9 cellular contexts compared by ENCODE assay signal in the genomic region with DNA sequence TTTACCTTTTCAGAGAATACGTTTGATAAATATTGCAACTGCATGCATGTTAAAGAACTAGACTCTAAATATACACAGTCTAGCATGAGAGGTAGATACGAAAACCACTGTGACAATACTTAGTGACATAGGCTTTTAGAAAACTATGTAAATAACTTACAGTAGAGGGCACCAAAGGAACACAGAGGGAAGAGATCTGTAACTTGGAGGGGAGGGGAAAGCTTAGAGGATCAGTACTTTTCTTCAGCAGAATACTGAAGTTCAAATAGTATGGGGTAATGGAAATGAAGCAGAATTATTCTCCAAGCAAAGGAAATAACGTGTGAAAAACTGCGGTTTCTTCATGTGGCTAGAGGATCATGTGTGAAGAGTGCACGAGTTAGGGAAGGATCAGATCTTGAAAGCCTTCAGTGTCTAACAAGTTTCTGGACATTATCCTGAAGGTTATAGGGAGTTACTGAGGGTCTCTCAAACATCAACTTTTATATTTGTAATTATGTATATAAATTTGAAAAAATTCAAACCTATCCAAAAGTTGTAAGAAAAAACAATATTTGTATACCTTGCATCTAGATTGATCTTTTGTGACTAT.
DNase-seq lines count a peak whose midpoint lies in the region; ATAC-seq and TF ChIP-seq lines count a peak whose summit lies in the region.
"Had no signal": no experiment of that assay in that cellular context is flagged by ENCODE, and none has a peak within 500 bp of the region (broad histone marks: within the 10 kb centered on the region; RNA-seq: fewer than 3 reads in every experiment).

No MANE protein-coding gene starts in this region.

- H3K4me3 ChIP-seq in dorsolateral prefrontal cortex (peak overlapping the region in 1 of 59 donors; percentile 24), mesendoderm (ENCODE audit: low read length) (no peak overlapping the region), MG63 (no peak overlapping the region)
- H3K4me3 ChIP-seq: HAP-1 had no signal

- H2BK5ac ChIP-seq in mesendoderm (ENCODE audit: low read length): no peak overlapping the region

- H3K36me3 ChIP-seq in mesendoderm (ENCODE audit: control insufficient read depth, insufficient read depth, low read length) (no peaks in the 10 kb centered on the region), MG63 (0 out of 2 replicates have a peak, but pooled peaks cover 3% of the 10 kb centered on the region)
- H3K36me3 ChIP-seq: HAP-1 had no signal

- no peak overlapping the region for H2BK15ac ChIP-seq in mesendoderm (replicated peaks; ENCODE audit: low read depth)

- no peak overlapping the region for H3K23ac ChIP-seq in mesendoderm (ENCODE audit: low read length)

- peak; percentile 74 for ATAC-seq in HG02884 (IDR thresholded peaks at IDR 0.05; ENCODE audit: unreplicated experiment)

- H3K4me2 ChIP-seq in mesendoderm (ENCODE audit: low read length): no peak overlapping the region

- H3K4ac ChIP-seq in mesendoderm (ENCODE audit: low read depth, low read length): no peak overlapping the region

- H3K79me1 ChIP-seq in mesendoderm (ENCODE audit: low read length): no peaks in the 10 kb centered on the region

- intact Hi-C loops in dorsolateral prefrontal cortex (cut with DNase I): no loop called here

- no peaks in the 10 kb centered on the region for H3K79me2 ChIP-seq in mesendoderm (ENCODE audit: control insufficient read depth, insufficient read depth, low read length)

- no CpG with 5 or more reads among the region's 5 CpGs for WGBS in mesendoderm (ENCODE audit: extremely low coverage, insufficient coverage, low lambda C conversion rate)

- no peak overlapping the region for H4K5ac ChIP-seq in mesendoderm (ENCODE audit: low read length)

- no peak overlapping the region for H3K18ac ChIP-seq in mesendoderm (ENCODE audit: low read length)

- no peak overlapping the region for H4K8ac ChIP-seq in mesendoderm (ENCODE audit: low read depth, low read length)

- no peak overlapping the region for H3K9ac ChIP-seq in mesendoderm (ENCODE audit: low read length)

- H3K27me3 ChIP-seq in dorsolateral prefrontal cortex (no peaks in the 10 kb centered on the region), mesendoderm (ENCODE audit: insufficient read depth, low read length, poor library complexity) (no peaks in the 10 kb centered on the region), MG63 (no peaks in the 10 kb centered on the region)

- DNase-seq in A172 (ENCODE audit: low spot score): peak; percentile 30
- peak; percentile 16 for DNase-seq in NCI-H82 treated with DMSO at 0.1 percent for 48 hours (lab: John Stamatoyannopoulos, UW; ENCODE audit: unreplicated experiment)
- DNase-seq in dorsolateral prefrontal cortex: no peak
- peak; percentile 75 for DNase-seq in mesendoderm
- DNase-seq in MG63: no peak
- no peak for DNase-seq in DMS79 (lab: John Stamatoyannopoulos, UW)

- H3K4me1 ChIP-seq in mesendoderm (ENCODE audit: control insufficient read depth, low read depth, low read length): no peaks in the 10 kb centered on the region
- H3K4me1 ChIP-seq: HAP-1 had no signal

- peak; percentile 33; the same call in 1 of the 2 replicates for TF ChIP-seq CTCF in GM12874 (IDR thresholded peaks at IDR 0.05; ENCODE audit: insufficient read depth, low read depth, low read length)
- peak in 54 of 56 donors; percentile 45 to 83 (median 63) for TF ChIP-seq CTCF in dorsolateral prefrontal cortex (IDR thresholded peaks at IDR 0.05 in 54 of 56, conservative IDR thresholded peaks at IDR 0.05 in 2 of 56; ENCODE audit: low read depth in 1 of 56, partially characterized antibody in 56 of 56)

- H2BK120ac ChIP-seq in mesendoderm (ENCODE audit: low read depth, low read length): no peak overlapping the region

- no peak overlapping the region for H2AK5ac ChIP-seq in mesendoderm (ENCODE audit: low read length)

- no peaks in the 10 kb centered on the region for H3K9me3 ChIP-seq in MG63
- H3K9me3 ChIP-seq: HAP-1 had no signal

- H3K56ac ChIP-seq in mesendoderm (ENCODE audit: low read length): no peak overlapping the region

- H3K27ac ChIP-seq in dorsolateral prefrontal cortex: no peak overlapping the region
- H3K27ac ChIP-seq in mesendoderm (ENCODE audit: low read depth, low read length): no peak overlapping the region

Comparison
In these comparisons a context has a peak if more than half of its experiments do, and no peak if none do; other contexts are left out.
1. DNase-seq: peak in A172 (single experiment), NCI-H82 treated with DMSO at 0.1 percent for 48 hours (single experiment) and mesendoderm (single experiment); none in dorsolateral prefrontal cortex (0 of 10), MG63 (single experiment) and DMS79 (single experiment).